1 cellular context compared by ENCODE assay signal in the genomic region with DNA sequence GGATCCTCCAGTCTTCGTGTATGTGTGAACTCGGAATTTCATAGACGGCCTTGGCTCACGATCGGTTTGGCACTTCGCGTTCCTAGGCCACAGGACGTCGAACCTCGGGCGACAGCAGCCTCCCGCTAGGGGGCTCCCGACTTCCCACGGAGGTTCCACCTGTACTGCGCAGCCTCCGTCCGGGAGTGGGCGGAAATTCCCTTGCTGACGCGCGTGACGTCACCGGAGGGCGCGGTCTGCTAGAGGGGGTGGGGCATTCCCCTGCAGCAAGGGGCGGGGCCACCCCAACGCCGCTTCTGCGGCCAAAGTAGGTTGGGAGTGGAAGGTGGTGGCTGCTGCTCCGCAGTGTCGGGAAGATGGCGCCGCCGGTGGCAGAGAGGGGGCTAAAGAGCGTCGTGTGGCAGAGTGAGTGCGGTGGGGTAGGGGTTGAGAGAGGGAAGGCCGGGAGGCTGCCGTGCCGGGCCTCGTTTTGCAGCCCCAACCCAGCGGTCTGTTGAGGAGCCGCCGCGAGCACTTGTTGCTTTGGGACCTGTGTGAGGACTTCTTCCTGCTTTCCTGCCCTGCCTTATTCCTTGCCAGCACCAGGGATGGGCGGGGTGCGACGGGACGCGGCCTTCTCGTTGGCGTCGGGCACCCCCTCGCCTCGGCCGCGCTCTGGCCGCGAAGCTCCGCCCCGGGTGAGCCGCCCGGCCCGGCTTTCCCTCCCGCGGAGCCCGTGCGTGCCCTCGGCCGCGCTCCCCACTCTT.
TF ChIP-seq lines count a peak whose summit lies in the region.

A gene with protein sequence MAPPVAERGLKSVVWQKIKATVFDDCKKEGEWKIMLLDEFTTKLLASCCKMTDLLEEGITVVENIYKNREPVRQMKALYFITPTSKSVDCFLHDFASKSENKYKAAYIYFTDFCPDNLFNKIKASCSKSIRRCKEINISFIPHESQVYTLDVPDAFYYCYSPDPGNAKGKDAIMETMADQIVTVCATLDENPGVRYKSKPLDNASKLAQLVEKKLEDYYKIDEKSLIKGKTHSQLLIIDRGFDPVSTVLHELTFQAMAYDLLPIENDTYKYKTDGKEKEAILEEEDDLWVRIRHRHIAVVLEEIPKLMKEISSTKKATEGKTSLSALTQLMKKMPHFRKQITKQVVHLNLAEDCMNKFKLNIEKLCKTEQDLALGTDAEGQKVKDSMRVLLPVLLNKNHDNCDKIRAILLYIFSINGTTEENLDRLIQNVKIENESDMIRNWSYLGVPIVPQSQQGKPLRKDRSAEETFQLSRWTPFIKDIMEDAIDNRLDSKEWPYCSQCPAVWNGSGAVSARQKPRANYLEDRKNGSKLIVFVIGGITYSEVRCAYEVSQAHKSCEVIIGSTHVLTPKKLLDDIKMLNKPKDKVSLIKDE (plus strand): TSS at position 293 of the 746 bp plus-strand sequence. CDS start 64 bp downstream, at position 357.

TF ChIP-seq in HepG2, 621 proteins besides CTCF, POLR2A, EP300 and RAD21 (continued from another document):
- TF ChIP-seq, protein P1, sequence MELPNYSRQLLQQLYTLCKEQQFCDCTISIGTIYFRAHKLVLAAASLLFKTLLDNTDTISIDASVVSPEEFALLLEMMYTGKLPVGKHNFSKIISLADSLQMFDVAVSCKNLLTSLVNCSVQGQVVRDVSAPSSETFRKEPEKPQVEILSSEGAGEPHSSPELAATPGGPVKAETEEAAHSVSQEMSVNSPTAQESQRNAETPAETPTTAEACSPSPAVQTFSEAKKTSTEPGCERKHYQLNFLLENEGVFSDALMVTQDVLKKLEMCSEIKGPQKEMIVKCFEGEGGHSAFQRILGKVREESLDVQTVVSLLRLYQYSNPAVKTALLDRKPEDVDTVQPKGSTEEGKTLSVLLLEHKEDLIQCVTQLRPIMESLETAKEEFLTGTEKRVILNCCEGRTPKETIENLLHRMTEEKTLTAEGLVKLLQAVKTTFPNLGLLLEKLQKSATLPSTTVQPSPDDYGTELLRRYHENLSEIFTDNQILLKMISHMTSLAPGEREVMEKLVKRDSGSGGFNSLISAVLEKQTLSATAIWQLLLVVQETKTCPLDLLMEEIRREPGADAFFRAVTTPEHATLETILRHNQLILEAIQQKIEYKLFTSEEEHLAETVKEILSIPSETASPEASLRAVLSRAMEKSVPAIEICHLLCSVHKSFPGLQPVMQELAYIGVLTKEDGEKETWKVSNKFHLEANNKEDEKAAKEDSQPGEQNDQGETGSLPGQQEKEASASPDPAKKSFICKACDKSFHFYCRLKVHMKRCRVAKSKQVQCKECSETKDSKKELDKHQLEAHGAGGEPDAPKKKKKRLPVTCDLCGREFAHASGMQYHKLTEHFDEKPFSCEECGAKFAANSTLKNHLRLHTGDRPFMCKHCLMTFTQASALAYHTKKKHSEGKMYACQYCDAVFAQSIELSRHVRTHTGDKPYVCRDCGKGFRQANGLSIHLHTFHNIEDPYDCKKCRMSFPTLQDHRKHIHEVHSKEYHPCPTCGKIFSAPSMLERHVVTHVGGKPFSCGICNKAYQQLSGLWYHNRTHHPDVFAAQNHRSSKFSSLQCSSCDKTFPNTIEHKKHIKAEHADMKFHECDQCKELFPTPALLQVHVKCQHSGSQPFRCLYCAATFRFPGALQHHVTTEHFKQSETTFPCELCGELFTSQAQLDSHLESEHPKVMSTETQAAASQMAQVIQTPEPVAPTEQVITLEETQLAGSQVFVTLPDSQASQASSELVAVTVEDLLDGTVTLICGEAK (IDR thresholded peaks at IDR 0.05) = no peak
- TF ChIP-seq, protein P1 (CRISPR knock-in tag; IDR thresholded peaks at IDR 0.05) = peak; percentile 22; the same call in 1 of the 2 replicates
- TF ChIP-seq, protein P2, sequence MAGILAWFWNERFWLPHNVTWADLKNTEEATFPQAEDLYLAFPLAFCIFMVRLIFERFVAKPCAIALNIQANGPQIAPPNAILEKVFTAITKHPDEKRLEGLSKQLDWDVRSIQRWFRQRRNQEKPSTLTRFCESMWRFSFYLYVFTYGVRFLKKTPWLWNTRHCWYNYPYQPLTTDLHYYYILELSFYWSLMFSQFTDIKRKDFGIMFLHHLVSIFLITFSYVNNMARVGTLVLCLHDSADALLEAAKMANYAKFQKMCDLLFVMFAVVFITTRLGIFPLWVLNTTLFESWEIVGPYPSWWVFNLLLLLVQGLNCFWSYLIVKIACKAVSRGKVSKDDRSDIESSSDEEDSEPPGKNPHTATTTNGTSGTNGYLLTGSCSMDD (CRISPR knock-in tag; IDR thresholded peaks at IDR 0.05) = 0 out of 2 replicates have a peak, but pooled peaks have one; percentile 47
- no peak for TF ChIP-seq EED (CRISPR knock-in tag; IDR thresholded peaks at IDR 0.05)
- no peak for TF ChIP-seq NCOA1 (CRISPR knock-in tag; IDR thresholded peaks at IDR 0.05)
- peak; percentile 88 for TF ChIP-seq DRAP1 (CRISPR knock-in tag; IDR thresholded peaks at IDR 0.05)
- TF ChIP-seq YEATS4 (CRISPR knock-in tag; IDR thresholded peaks at IDR 0.05; ENCODE audit: borderline replicate concordance) = peak; percentile 94
- TF ChIP-seq MLLT10 (CRISPR knock-in tag; IDR thresholded peaks at IDR 0.05) = no peak
- no peak for TF ChIP-seq ZNF253 (CRISPR knock-in tag; IDR thresholded peaks at IDR 0.05; ENCODE audit: borderline replicate concordance)
- no peak for TF ChIP-seq SKIL (CRISPR knock-in tag; IDR thresholded peaks at IDR 0.05; ENCODE audit: borderline replicate concordance)
- peak; percentile 29; the same call in 1 of the 2 replicates for TF ChIP-seq AKAP8 (CRISPR knock-in tag; IDR thresholded peaks at IDR 0.05)
- TF ChIP-seq ZSCAN25 (CRISPR knock-in tag; IDR thresholded peaks at IDR 0.05) = peak; percentile 63
- peak; percentile 95 for TF ChIP-seq POLR2AphosphoS5 (IDR thresholded peaks at IDR 0.05; ENCODE audit: low read depth, low read length)
- TF ChIP-seq, protein P3, sequence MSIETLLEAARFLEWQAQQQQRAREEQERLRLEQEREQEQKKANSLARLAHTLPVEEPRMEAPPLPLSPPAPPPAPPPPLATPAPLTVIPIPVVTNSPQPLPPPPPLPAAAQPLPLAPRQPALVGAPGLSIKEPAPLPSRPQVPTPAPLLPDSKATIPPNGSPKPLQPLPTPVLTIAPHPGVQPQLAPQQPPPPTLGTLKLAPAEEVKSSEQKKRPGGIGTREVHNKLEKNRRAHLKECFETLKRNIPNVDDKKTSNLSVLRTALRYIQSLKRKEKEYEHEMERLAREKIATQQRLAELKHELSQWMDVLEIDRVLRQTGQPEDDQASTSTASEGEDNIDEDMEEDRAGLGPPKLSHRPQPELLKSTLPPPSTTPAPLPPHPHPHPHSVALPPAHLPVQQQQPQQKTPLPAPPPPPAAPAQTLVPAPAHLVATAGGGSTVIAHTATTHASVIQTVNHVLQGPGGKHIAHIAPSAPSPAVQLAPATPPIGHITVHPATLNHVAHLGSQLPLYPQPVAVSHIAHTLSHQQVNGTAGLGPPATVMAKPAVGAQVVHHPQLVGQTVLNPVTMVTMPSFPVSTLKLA (IDR thresholded peaks at IDR 0.05) = no peak
- peak; percentile 87; the same call in 1 of the 2 replicates for TF ChIP-seq ZNF350 (CRISPR knock-in tag; IDR thresholded peaks at IDR 0.05; ENCODE audit: borderline replicate concordance, low read depth)
- TF ChIP-seq PAF1 (CRISPR knock-in tag; IDR thresholded peaks at IDR 0.05) = no peak
- peak; percentile 79; the same call in 1 of the 2 replicates for TF ChIP-seq ZNF503 (CRISPR knock-in tag; IDR thresholded peaks at IDR 0.05)
- TF ChIP-seq, protein P4, sequence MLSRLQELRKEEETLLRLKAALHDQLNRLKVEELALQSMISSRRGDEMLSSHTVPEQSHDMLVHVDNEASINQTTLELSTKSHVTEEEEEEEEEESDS (CRISPR knock-in tag; IDR thresholded peaks at IDR 0.05; ENCODE audit: borderline replicate concordance) = no peak
- 0 out of 2 replicates have a peak, but pooled peaks have one; percentile 40 for TF ChIP-seq FOXO1 (CRISPR knock-in tag; IDR thresholded peaks at IDR 0.05)
- TF ChIP-seq, protein P5, sequence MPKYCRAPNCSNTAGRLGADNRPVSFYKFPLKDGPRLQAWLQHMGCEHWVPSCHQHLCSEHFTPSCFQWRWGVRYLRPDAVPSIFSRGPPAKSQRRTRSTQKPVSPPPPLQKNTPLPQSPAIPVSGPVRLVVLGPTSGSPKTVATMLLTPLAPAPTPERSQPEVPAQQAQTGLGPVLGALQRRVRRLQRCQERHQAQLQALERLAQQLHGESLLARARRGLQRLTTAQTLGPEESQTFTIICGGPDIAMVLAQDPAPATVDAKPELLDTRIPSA (CRISPR knock-in tag; IDR thresholded peaks at IDR 0.05; ENCODE audit: borderline replicate concordance) = peak; percentile 78; the same call in 1 of the 2 replicates
- TF ChIP-seq MEIS1 (CRISPR knock-in tag; IDR thresholded peaks at IDR 0.05; ENCODE audit: borderline replicate concordance) = peak; percentile 43
- TF ChIP-seq ISL2 (CRISPR knock-in tag; IDR thresholded peaks at IDR 0.05) = peak; percentile 29; the same call in 1 of the 2 replicates
- peak; percentile 80; the same call in 1 of the 2 replicates for TF ChIP-seq ZNF788 (CRISPR knock-in tag; IDR thresholded peaks at IDR 0.05; ENCODE audit: borderline replicate concordance)
- TF ChIP-seq NFRKB (IDR thresholded peaks at IDR 0.05) = peak; percentile 53; the same call in 1 of the 2 replicates
- no peak for TF ChIP-seq SMARCE1 (IDR thresholded peaks at IDR 0.05; ENCODE audit: borderline replicate concordance)
- TF ChIP-seq ZNF672 (CRISPR knock-in tag; IDR thresholded peaks at IDR 0.05) = no peak
- TF ChIP-seq, protein P6, sequence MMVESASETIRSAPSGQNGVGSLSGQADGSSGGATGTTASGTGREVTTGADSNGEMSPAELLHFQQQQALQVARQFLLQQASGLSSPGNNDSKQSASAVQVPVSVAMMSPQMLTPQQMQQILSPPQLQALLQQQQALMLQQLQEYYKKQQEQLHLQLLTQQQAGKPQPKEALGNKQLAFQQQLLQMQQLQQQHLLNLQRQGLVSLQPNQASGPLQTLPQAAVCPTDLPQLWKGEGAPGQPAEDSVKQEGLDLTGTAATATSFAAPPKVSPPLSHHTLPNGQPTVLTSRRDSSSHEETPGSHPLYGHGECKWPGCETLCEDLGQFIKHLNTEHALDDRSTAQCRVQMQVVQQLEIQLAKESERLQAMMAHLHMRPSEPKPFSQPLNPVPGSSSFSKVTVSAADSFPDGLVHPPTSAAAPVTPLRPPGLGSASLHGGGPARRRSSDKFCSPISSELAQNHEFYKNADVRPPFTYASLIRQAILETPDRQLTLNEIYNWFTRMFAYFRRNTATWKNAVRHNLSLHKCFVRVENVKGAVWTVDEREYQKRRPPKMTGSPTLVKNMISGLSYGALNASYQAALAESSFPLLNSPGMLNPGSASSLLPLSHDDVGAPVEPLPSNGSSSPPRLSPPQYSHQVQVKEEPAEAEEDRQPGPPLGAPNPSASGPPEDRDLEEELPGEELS (CRISPR knock-in tag; IDR thresholded peaks at IDR 0.05) = peak; percentile 49; the same call in 1 of the 2 replicates
- 0 out of 2 replicates have a peak, but pooled peaks have one; percentile 60 for TF ChIP-seq ZNF264 (CRISPR knock-in tag; IDR thresholded peaks at IDR 0.05)
- no peak for TF ChIP-seq SMYD3 (CRISPR knock-in tag; IDR thresholded peaks at IDR 0.05)
- no peak for TF ChIP-seq SP140L (CRISPR knock-in tag; IDR thresholded peaks at IDR 0.05; ENCODE audit: borderline replicate concordance)
- no peak for TF ChIP-seq ARHGAP35 (CRISPR knock-in tag; IDR thresholded peaks at IDR 0.05; ENCODE audit: borderline replicate concordance)
